In genomic region chr5:416636-416960, GRCh38 we compare ENCODE assay signal across 16 cellular contexts.
"Had no signal": no experiment of that assay in that cellular context is flagged by ENCODE, and none has a peak within 500 bp of the region (broad histone marks: within the 10 kb centered on the region; RNA-seq: fewer than 3 reads in every experiment).

No MANE protein-coding gene starts in this region.

- H3K27ac ChIP-seq: body of pancreas, epithelial cell of prostate, thoracic aorta had no signal

- H3K79me2 ChIP-seq: hepatocyte had no signal

- H3K27ac Mint-ChIP-seq: activated CD4-positive, alpha-beta memory T cell treated with anti-CD3 and anti-CD28 coated beads for 36 hours had no signal

- H3K9me3 Mint-ChIP-seq: activated CD4-positive, alpha-beta memory T cell treated with anti-CD3 and anti-CD28 coated beads for 36 hours; stimulated activated naive CD8-positive, alpha-beta T cell treated with anti-CD3 and anti-CD28 coated beads, Interleukin-15, amount 100 ng/mL, for 72 hours had no signal

- ATAC-seq: body of pancreas had no signal

- H3K4me3 ChIP-seq: adrenal gland, body of pancreas, hepatocyte, thoracic aorta had no signal

- H3K4me1 ChIP-seq: body of pancreas had no signal

- H3K4me2 ChIP-seq: hepatocyte had no signal

- DNase-seq: activated CD4-positive, alpha-beta memory T cell treated with anti-CD3 and anti-CD28 coated beads for 36 hours; activated CD4-positive, alpha-beta T cell treated with anti-CD3 and anti-CD28 coated beads for 1 hour; activated CD8-positive, alpha-beta memory T cell treated with anti-CD3 and anti-CD28 coated beads, Interleukin-2, amount 50 U/mL, for 48 hours; activated naive CD4-positive, alpha-beta T cell treated with anti-CD3 and anti-CD28 coated beads, Interleukin-2, amount 50 U/mL, for 16 hours; body of pancreas; effector memory CD4-positive, alpha-beta T cell; midbrain; stimulated activated CD4-positive, alpha-beta T cell treated with anti-CD3 and anti-CD28 coated beads, Interleukin-4, amount 100 ng/mL, for 1 hour; stimulated activated CD8-positive, alpha-beta memory T cell treated with anti-CD3 and anti-CD28 coated beads, Interleukin-4, amount 100 ng/mL, for 48 hours; SW 1271; T-helper 9 cell had no signal

- H3K9me3 ChIP-seq: adrenal gland, body of pancreas, thoracic aorta had no signal

- H3K4me3 Mint-ChIP-seq: activated CD4-positive, alpha-beta memory T cell treated with anti-CD3 and anti-CD28 coated beads for 36 hours had no signal

- H3K27me3 ChIP-seq: adrenal gland, hepatocyte had no signal

- H3K36me3 Mint-ChIP-seq: activated CD4-positive, alpha-beta memory T cell treated with anti-CD3 and anti-CD28 coated beads for 36 hours had no signal

- H3K36me3 ChIP-seq: adrenal gland, thoracic aorta had no signal

- H3K27me3 Mint-ChIP-seq: stimulated activated naive CD8-positive, alpha-beta T cell treated with anti-CD3 and anti-CD28 coated beads, Interleukin-15, amount 100 ng/mL, for 72 hours had no signal
